ENCODE assay signal across 1 cellular context in genomic region chr14:75278422-75279152, GRCh38.
TF ChIP-seq lines count a peak whose summit lies in the region.

FOS (plus strand) TSS chr14:75278828; CDS start chr14:75278983, 155 bp downstream.

TF ChIP-seq in K562, 482 proteins besides CTCF, POLR2A, EP300 and RAD21 (continued from another document and continues in another):
- TF ChIP-seq AFF4 (CRISPR knock-in tag; IDR thresholded peaks at IDR 0.05) (peak; percentile 96), USF1 (CRISPR knock-in tag; IDR thresholded peaks at IDR 0.05) (no peak), RBM34 (IDR thresholded peaks at IDR 0.05; ENCODE audit: borderline replicate concordance, insufficient read depth, low read length) (no peak), BCLAF1 (IDR thresholded peaks at IDR 0.05; ENCODE audit: borderline replicate concordance in 1 of 2, control insufficient read depth in 1 of 2, low read depth in 2 of 2, low read length in 1 of 2) (peak; percentile 75 to 97; a peak in 2 of 4 replicates), SP1 (CRISPR knock-in tag; IDR thresholded peaks at IDR 0.05) (peak; percentile 76; the same call in 1 of the 2 replicates), CHD2 (IDR thresholded peaks at IDR 0.05; ENCODE audit: low read depth, low read length) (no peak), ZFX (CRISPR knock-in tag; IDR thresholded peaks at IDR 0.05) (peak; percentile 59; the same call in 1 of the 2 replicates), KAT7 (CRISPR knock-in tag; IDR thresholded peaks at IDR 0.05; ENCODE audit: borderline replicate concordance) (peak; percentile 61; the same call in 1 of the 2 replicates), MAFK (IDR thresholded peaks at IDR 0.05; ENCODE audit: low read length) (peak; percentile 55), TEAD4 (IDR thresholded peaks at IDR 0.05; ENCODE audit: low read length) (no peak), TEAD4 (CRISPR knock-in tag; IDR thresholded peaks at IDR 0.05; ENCODE audit: borderline replicate concordance) (no peak), HDAC3 (IDR thresholded peaks at IDR 0.05; ENCODE audit: borderline replicate concordance, partially characterized antibody) (no peak), ZNF583 (CRISPR knock-in tag; IDR thresholded peaks at IDR 0.05) (no peak), CREB1 (IDR thresholded peaks at IDR 0.05) (peak; percentile 91), CREB1 (CRISPR knock-in tag; IDR thresholded peaks at IDR 0.05) (peak; percentile 94), MAZ (CRISPR knock-in tag; conservative IDR thresholded peaks at IDR 0.05 in 1 of 2, IDR thresholded peaks at IDR 0.05 in 1 of 2) (peak in 1 of 2 experiments; percentile 43; a peak in 1 of 4 replicates), ESRRA (IDR thresholded peaks at IDR 0.05; ENCODE audit: borderline replicate concordance, low read depth) (peak; percentile 47), MAFF (IDR thresholded peaks at IDR 0.05; ENCODE audit: low read length) (peak; percentile 67; the same call in 1 of the 2 replicates), PRMT5 (CRISPR knock-in tag; IDR thresholded peaks at IDR 0.05) (no peak), THAP7 (CRISPR knock-in tag; IDR thresholded peaks at IDR 0.05) (no peak), MLLT1 (IDR thresholded peaks at IDR 0.05) (peak; percentile 49 to 72; a peak in 3 of 4 replicates), TRIM28 (IDR thresholded peaks at IDR 0.05) (no peak), ZBTB12 (CRISPR knock-in tag; IDR thresholded peaks at IDR 0.05) (peak; percentile 97), ZFP91 (CRISPR knock-in tag; IDR thresholded peaks at IDR 0.05) (no peak), ID3 (CRISPR knock-in tag; IDR thresholded peaks at IDR 0.05) (no peak), ID3 (tag; IDR thresholded peaks at IDR 0.05) (no peak; the same call in 1 of the 2 replicates), MITF (IDR thresholded peaks at IDR 0.05) (no peak), PURB (CRISPR knock-in tag; IDR thresholded peaks at IDR 0.05; ENCODE audit: low read depth) (no peak), HDAC1 (IDR thresholded peaks at IDR 0.05) (0 out of 4 replicates have a peak, but pooled peaks of 1 of the 2 experiments have one; percentile 61), POLR2G (IDR thresholded peaks at IDR 0.05; ENCODE audit: low read depth, low read length) (peak; percentile 100), L3MBTL2 (IDR thresholded peaks at IDR 0.05) (peak; percentile 50; the same call in 1 of the 2 replicates), ILF3 (IDR thresholded peaks at IDR 0.05; ENCODE audit: borderline replicate concordance) (no peak; the same call in 1 of the 2 replicates), ZNF586 (CRISPR knock-in tag; conservative IDR thresholded peaks at IDR 0.05) (no peak), NCOA2 (IDR thresholded peaks at IDR 0.05; ENCODE audit: partially characterized antibody in 2 of 2) (no peak), GABPB1 (CRISPR knock-in tag; IDR thresholded peaks at IDR 0.05) (peak; percentile 68), POLR3G (IDR thresholded peaks at IDR 0.05; ENCODE audit: extremely low read depth, insufficient read length, insufficient replicate concordance) (no peak), TCF7 (IDR thresholded peaks at IDR 0.05; ENCODE audit: borderline replicate concordance) (no peak), MYBL2 (IDR thresholded peaks at IDR 0.05; ENCODE audit: low read depth) (peak; percentile 51; the same call in 1 of the 2 replicates), MYBL2 (CRISPR knock-in tag; IDR thresholded peaks at IDR 0.05; ENCODE audit: borderline replicate concordance) (no peak), FOXP4 (CRISPR knock-in tag; IDR thresholded peaks at IDR 0.05; ENCODE audit: borderline replicate concordance) (peak; percentile 83; the same call in 1 of the 2 replicates), FIP1L1 (IDR thresholded peaks at IDR 0.05; ENCODE audit: low read depth, low read length, poor library complexity, severe bottlenecking) (peak; percentile 98), TARDBP (IDR thresholded peaks at IDR 0.05) (no peak), FOXA3 (CRISPR knock-in tag; conservative IDR thresholded peaks at IDR 0.05 in 1 of 2, IDR thresholded peaks at IDR 0.05 in 1 of 2) (no peak), GMEB1 (CRISPR knock-in tag; IDR thresholded peaks at IDR 0.05) (0 out of 2 replicates have a peak, but pooled peaks have one; percentile 26), SMARCA5 (IDR thresholded peaks at IDR 0.05) (no peak), ZNF764 (CRISPR knock-in tag; IDR thresholded peaks at IDR 0.05; ENCODE audit: low read depth) (no peak)
